Comparison of ENCODE assay signal across 21 cellular contexts in genomic region chr1:36981771-36982622, GRCh38. TPM values are rescaled to one million over a fixed set of nuclear protein-coding genes. Genes with fewer than 3 reads are reported as not detected.
DNase-seq lines count a peak whose midpoint lies in the region; ATAC-seq and TF ChIP-seq lines count a peak whose summit lies in the region.
"Had no signal": no experiment of that assay in that cellular context is flagged by ENCODE, and none has a peak within 500 bp of the region (broad histone marks: within the 10 kb centered on the region; RNA-seq: fewer than 3 reads in every experiment).

No MANE protein-coding gene starts in this region.

- no peak for TF ChIP-seq CTCF in SK-N-SH (IDR thresholded peaks at IDR 0.05)

- H3K4me3 ChIP-seq in SK-N-SH (ENCODE audit: low read depth in 2 of 2, low read length in 1 of 2), result no peak overlapping the region
- H3K4me3 ChIP-seq: prostate gland, skin epidermis, upper lobe of right lung had no signal

- H3K36me3 ChIP-seq in SK-N-SH (replicated peaks in 1 of 2; ENCODE audit: control insufficient read depth in 1 of 2, insufficient read depth in 2 of 2, low read length in 1 of 2), result no peaks in the 10 kb centered on the region
- H3K36me3 ChIP-seq: neutrophil, prostate gland, upper lobe of right lung had no signal

- H4K20me1 ChIP-seq in SK-N-SH (ENCODE audit: insufficient read depth), result no peaks in the 10 kb centered on the region

- ATAC-seq in SK-N-SH treated with all-trans-retinoic acid at 6 μM for 48 hours (no peak), GM21390 (IDR thresholded peaks at IDR 0.05; ENCODE audit: unreplicated experiment) (no peak), GM19463 (IDR thresholded peaks at IDR 0.05; ENCODE audit: unreplicated experiment) (no peak)
- ATAC-seq: esophagus mucosa, foreskin keratinocyte, left colon, upper lobe of right lung had no signal

- TF ChIP-seq EP300 in SK-N-SH (IDR thresholded peaks at IDR 0.05; ENCODE audit: borderline replicate concordance in 1 of 2, low read depth in 1 of 2, low read length in 1 of 2), result no peak

- peak; percentile 28 for DNase-seq in SK-N-SH
- peak; percentile 46 for DNase-seq in NCI-H2171 treated with DMSO at 0.1 percent for 48 hours (lab: John Stamatoyannopoulos, UW)
- peak; percentile 42 for DNase-seq in cerebellar cortex (ENCODE audit: low spot score)
- DNase-seq in KG1 (lab: John Stamatoyannopoulos, UW), result no peak
- DNase-seq: ACHN; activated CD4-positive, alpha-beta T cell treated with anti-CD3 and anti-CD28 coated beads, Interleukin-2, amount 10 ng/mL, durations not matched to agents 7 days and 5 days; activated naive CD4-positive, alpha-beta T cell treated with Interleukin-2 at 50 U/mL for 16 hours; activated T-cell treated with anti-CD3 and anti-CD28 coated beads, Interleukin-2, amount 50 U/mL, for 48 hours; effector memory CD4-positive, alpha-beta T cell; foreskin keratinocyte; KBM-7; left colon; upper lobe of right lung had no signal

- POLR2A ChIA-PET in SK-N-SH (lab: Yijun Ruan, JAX), result no interaction called here

- no peaks in the 10 kb centered on the region for H3K79me2 ChIP-seq in SK-N-SH (ENCODE audit: insufficient read depth)

- H3K4me1 ChIP-seq in SK-N-SH (ENCODE audit: control insufficient read depth in 1 of 2, insufficient read depth in 2 of 2, low read depth in 1 of 2, low read length in 1 of 2), result no peaks in the 10 kb centered on the region
- H3K4me1 ChIP-seq: foreskin keratinocyte, prostate gland, upper lobe of right lung had no signal

- no peak overlapping the region for H2AFZ ChIP-seq in SK-N-SH (ENCODE audit: low read depth)

- no peaks in the 10 kb centered on the region for H3F3A ChIP-seq in SK-N-SH (replicated peaks; ENCODE audit: insufficient read depth)

- H3K9me3 ChIP-seq in SK-N-SH, result no peaks in the 10 kb centered on the region
- H3K9me3 ChIP-seq: neutrophil, prostate gland, upper lobe of right lung had no signal

- H3K4me2 ChIP-seq in SK-N-SH, result no peak overlapping the region

- 45% methylated on average over 18 of the region's 18 CpGs for WGBS in SK-N-SH (ENCODE audit: low lambda C conversion rate)

- H3K9ac ChIP-seq in SK-N-SH, result no peak overlapping the region

- H3K27ac ChIP-seq in SK-N-SH (ENCODE audit: low read depth in 2 of 2, low read length in 1 of 2), result no peak overlapping the region
- H3K27ac ChIP-seq: C4-2B, foreskin keratinocyte, neutrophil, prostate gland, skin epidermis, upper lobe of right lung had no signal

- H3K9me2 ChIP-seq in SK-N-SH, result no peaks in the 10 kb centered on the region

- no peaks in the 10 kb centered on the region for H3K27me3 ChIP-seq in SK-N-SH (ENCODE audit: insufficient read depth)
- H3K27me3 ChIP-seq: foreskin keratinocyte, upper lobe of right lung had no signal

- CTCF ChIA-PET in SK-N-SH (lab: Yijun Ruan, JAX), result interaction anchor here (1.0 to 1.1 kb wide), 2 partner anchors 27 to 142 kb away, joined by 3 read pairs; no protein-coding TSS in a partner anchor

- no peak for TF ChIP-seq RAD21 in SK-N-SH (IDR thresholded peaks at IDR 0.05; ENCODE audit: low read length)

TF ChIP-seq in SK-N-SH, 30 proteins besides CTCF, POLR2A, EP300 and RAD21:
- TF ChIP-seq ZBTB33 (IDR thresholded peaks at IDR 0.05; ENCODE audit: borderline replicate concordance, low read depth), result no peak
- no peak for TF ChIP-seq MXI1 (IDR thresholded peaks at IDR 0.05; ENCODE audit: low read depth, low read length)
- TF ChIP-seq POLR2AphosphoS5 (IDR thresholded peaks at IDR 0.05; ENCODE audit: low read depth, low read length), result no peak

TF ChIP-seq in SK-N-SH treated with all-trans-retinoic acid at 6 μM for 48 hours, 23 proteins besides CTCF, POLR2A, EP300 and RAD21:
- no peak for TF ChIP-seq POU6F1 (CRISPR knock-in tag; IDR thresholded peaks at IDR 0.05; ENCODE audit: borderline replicate concordance, low read depth)
- no peak for TF ChIP-seq GLIS3 (CRISPR knock-in tag; IDR thresholded peaks at IDR 0.05)
- TF ChIP-seq ARNTL (CRISPR knock-in tag; IDR thresholded peaks at IDR 0.05; ENCODE audit: borderline replicate concordance, low read depth), result no peak
- TF ChIP-seq CSRNP3 (CRISPR knock-in tag; IDR thresholded peaks at IDR 0.05), result no peak
- no peak for TF ChIP-seq ZNF70 (CRISPR knock-in tag; IDR thresholded peaks at IDR 0.05)

RNA-seq across cellular contexts. Expression of gene GRIK3, which starts 52.3 kb away (rescaled TPM):
- polyA plus RNA-seq in SK-N-SH (2012; rRNA removed), result not detected in 2 replicates
- under 0.01 TPM in 1 of 2 replicates, not detected in the other for polyA plus RNA-seq in SK-N-SH (2012; cell fraction: cytosol; rRNA removed)
- polyA plus RNA-seq in SK-N-SH (2012; cell fraction: nucleus; rRNA removed), result not detected in 2 replicates
- polyA plus RNA-seq: foreskin keratinocyte had no signal
